12 cellular contexts compared by ENCODE assay signal in genomic region chr15:43406808-43407207, GRCh38. TPM values are rescaled to one million over a fixed set of nuclear protein-coding genes. Genes with fewer than 3 reads are reported as not detected.
DNase-seq lines count a peak whose midpoint lies in the region; ATAC-seq and TF ChIP-seq lines count a peak whose summit lies in the region.
"Had no signal": no experiment of that assay in that cellular context is flagged by ENCODE, and none has a peak within 500 bp of the region (broad histone marks: within the 10 kb centered on the region; RNA-seq: fewer than 3 reads in every experiment).

No MANE protein-coding gene starts in this region.

- ATAC-seq in GM23338 (no peak), right lobe of liver (peak in 3 of 4 donors; percentile 21 to 79 (median 27)), GM21423 (IDR thresholded peaks at IDR 0.05; ENCODE audit: unreplicated experiment) (no peak)
- ATAC-seq: CD8-positive, alpha-beta T cell had no signal

- no peaks in the 10 kb centered on the region for H3K4me1 ChIP-seq in GM23338 (ENCODE audit: insufficient read depth)
- peaks cover 0 to 13% (median 3%) of the 10 kb centered on the region in 4 donors for H3K4me1 ChIP-seq in right lobe of liver
- H3K4me1 ChIP-seq in sigmoid colon: peaks cover 0 to 21% (median 14%) of the 10 kb centered on the region in 4 donors

- H3K9me3 Mint-ChIP-seq in GM23338: no peaks in the 10 kb centered on the region
- no peaks in the 10 kb centered on the region for H3K9me3 Mint-ChIP-seq in IgD-negative memory B cell
- H3K9me3 Mint-ChIP-seq: CD14-positive monocyte; CD8-positive, alpha-beta T cell had no signal

- H3K27ac ChIP-seq in GM23338 (ENCODE audit: low read depth) (0 out of 2 replicates have a peak overlapping the region, but pooled peaks have one; percentile 14), right lobe of liver (no peak overlapping the region), sigmoid colon (peak overlapping the region in 3 of 4 donors; percentile 27 to 47 (median 33))

- H3K4me1 Mint-ChIP-seq in GM23338: no peaks in the 10 kb centered on the region
- no peaks in the 10 kb centered on the region for H3K4me1 Mint-ChIP-seq in IgD-negative memory B cell

- no peak for TF ChIP-seq CTCF in GM23338 (conservative IDR thresholded peaks at IDR 0.05; ENCODE audit: low read depth in 2 of 2)
- no peak for TF ChIP-seq CTCF in right lobe of liver (IDR thresholded peaks at IDR 0.05)
- no peak for TF ChIP-seq CTCF in sigmoid colon (IDR thresholded peaks at IDR 0.05)

- TF ChIP-seq POLR2A in right lobe of liver (IDR thresholded peaks at IDR 0.05): no peak
- TF ChIP-seq POLR2A in sigmoid colon (IDR thresholded peaks at IDR 0.05): no peak

- peaks cover 36% of the 10 kb centered on the region for H4K20me1 ChIP-seq in GM23338 (replicated peaks; ENCODE audit: insufficient read depth)

- H3K4me2 ChIP-seq in GM23338: no peak overlapping the region

- no peak overlapping the region for H3K27ac Mint-ChIP-seq in GM23338
- peak overlapping the region in 2 of 3 donors; percentile 15 to 40 for H3K27ac Mint-ChIP-seq in IgD-negative memory B cell
- H3K27ac Mint-ChIP-seq: CD8-positive, alpha-beta T cell had no signal

- TF ChIP-seq EP300 in sigmoid colon (IDR thresholded peaks at IDR 0.05): no peak

- H3K27me3 ChIP-seq in GM23338 (ENCODE audit: insufficient read depth): no peaks in the 10 kb centered on the region
- no peaks in the 10 kb centered on the region for H3K27me3 ChIP-seq in right lobe of liver
- no peaks in the 10 kb centered on the region for H3K27me3 ChIP-seq in sigmoid colon

- H3K36me3 ChIP-seq in GM23338 (ENCODE audit: insufficient read depth) (peaks cover 62% of the 10 kb centered on the region), right lobe of liver (peaks cover 0 to 57% (median 16%) of the 10 kb centered on the region in 4 donors), sigmoid colon (peaks cover 0 to 86% (median 42%) of the 10 kb centered on the region in 4 donors)

- intact Hi-C loops in right lobe of liver (cut with DNase I) (no loop called here), sigmoid colon (cut with DNase I) (loop anchor here (10.0 kb wide), 1 partner anchor 58 kb away; no protein-coding TSS in a partner anchor)

- no peak overlapping the region for H2AFZ ChIP-seq in GM23338

- H3K4me3 ChIP-seq in GM23338 (no peak overlapping the region), right lobe of liver (no peak overlapping the region), sigmoid colon (no peak overlapping the region)

- H3K9me3 ChIP-seq in right lobe of liver: no peaks in the 10 kb centered on the region
- H3K9me3 ChIP-seq in sigmoid colon: no peaks in the 10 kb centered on the region

- peaks cover 18% of the 10 kb centered on the region; the same call in 1 of the 2 replicates for H3F3A ChIP-seq in GM23338 (replicated peaks; ENCODE audit: low read depth)

- 75% methylated on average over 2 of the region's 2 CpGs for WGBS in right lobe of liver (ENCODE audit: insufficient coverage, low coverage, low lambda C conversion rate, missing lambda C conversion rate)
- 88 to 96% methylated on average over 2 of the region's 2 CpGs for WGBS in sigmoid colon, 2 donors

- H3K36me3 Mint-ChIP-seq in GM23338 (ENCODE audit: low read depth) (peaks cover 91% of the 10 kb centered on the region), IgD-negative memory B cell (peaks cover 14% of the 10 kb centered on the region)

- H3K27me3 Mint-ChIP-seq in GM23338 (ENCODE audit: insufficient read depth, low read depth, poor library complexity): peaks cover 2% of the 10 kb centered on the region
- no peaks in the 10 kb centered on the region for H3K27me3 Mint-ChIP-seq in IgD-negative memory B cell

- no peaks in the 10 kb centered on the region for H3K79me2 ChIP-seq in GM23338 (replicated peaks; ENCODE audit: insufficient read depth)

- H3K4me3 Mint-ChIP-seq in GM23338: no peak overlapping the region
- no peak overlapping the region for H3K4me3 Mint-ChIP-seq in IgD-negative memory B cell
- H3K4me3 Mint-ChIP-seq: CD14-positive monocyte; CD8-positive, alpha-beta T cell had no signal

- H3K9me2 ChIP-seq in GM23338 (ENCODE audit: insufficient read depth): no peaks in the 10 kb centered on the region

- no peak for DNase-seq in GM23338 (ENCODE audit: low spot score)
- no peak for DNase-seq in right lobe of liver
- DNase-seq in sigmoid colon: no peak
- no peak for DNase-seq in NOMO-1 (lab: John Stamatoyannopoulos, UW; ENCODE audit: unreplicated experiment in 2 of 2)
- DNase-seq: CD8-positive, alpha-beta T cell; COR-L47; DMS153; DMS79 treated with DMSO at 0.1 percent for 48 hours; EL had no signal

TF ChIP-seq in GM23338, 12 proteins besides CTCF, POLR2A, EP300 and RAD21 (continues in another document):
- TF ChIP-seq REST (IDR thresholded peaks at IDR 0.05; ENCODE audit: unreplicated experiment) (no peak), EZH2 (IDR thresholded peaks at IDR 0.05; ENCODE audit: low read depth, unreplicated experiment) (no peak)

RNA-seq across cellular contexts. Expression of gene TUBGCP4, which starts 35.9 kb away (rescaled TPM):
- 11.4 and 18.0 TPM in 2 replicates for total RNA-seq in GM23338 (2014; rRNA removed; shearing (Covaris generic))
- polyA plus RNA-seq in GM23338 (2016; fragmentation: Nextera tagmentation; extraction: Ambion mirVana) (7.6 and 10.6 TPM in 2 replicates), IgD-negative memory B cell (19.8 TPM), sigmoid colon (10 to 100 TPM in 1 of 3 donors, 1 to 10 TPM in 2; 1.8 to 11.2 (median 2.5) TPM)
- total RNA-seq in right lobe of liver (10 to 100 TPM in 2 of 6 experiments, 1 to 10 TPM in 4; 8.0 to 14.0 (median 9.5) TPM), sigmoid colon (10 to 100 TPM; 10.2 to 14.6 (median 12.1) TPM)

RNA-seq across cellular contexts. Expression of gene ZSCAN29, which starts 36.0 kb away (rescaled TPM):
- total RNA-seq in GM23338 (2014; rRNA removed; shearing (Covaris generic)): 40.5 and 48.3 TPM in 2 replicates
- polyA plus RNA-seq in GM23338 (2016; fragmentation: Nextera tagmentation; extraction: Ambion mirVana) (13.7 and 15.3 TPM in 2 replicates), IgD-negative memory B cell (8.2 TPM), sigmoid colon (10 to 100 TPM in 1 of 3 donors, 1 to 10 TPM in 2; 6.0 to 11.1 (median 6.9) TPM)
- total RNA-seq in right lobe of liver (10 to 100 TPM in 5 of 6 experiments, 1 to 10 TPM in 1; 9.9 to 15.4 (median 13.4) TPM), sigmoid colon (10 to 100 TPM; 14.6 to 19.7 (median 19.7) TPM)

Comparison
In these comparisons a context has a peak if more than half of its experiments do, and no peak if none do; other contexts are left out.
1. ATAC-seq: peak in right lobe of liver (3 of 4); none in GM23338 (single experiment) and GM21423 (single experiment).
2. H3K27ac ChIP-seq: peak in GM23338 (single experiment) and sigmoid colon (3 of 4); none in right lobe of liver (0 of 3).